ENCODE assay signal across 8 cellular contexts in genomic region chr13:51584731-51585191, GRCh38. TPM values are rescaled to one million over a fixed set of nuclear protein-coding genes. Genes with fewer than 3 reads are reported as not detected.
DNase-seq lines count a peak whose midpoint lies in the region; ATAC-seq and TF ChIP-seq lines count a peak whose summit lies in the region.

No MANE protein-coding gene starts in this region.

- H3K27me3 Mint-ChIP-seq in activated naive CD8-positive, alpha-beta T cell treated with anti-CD3 and anti-CD28 coated beads, Interleukin-2, amount 50 U/mL, for 24 hours, result no peaks in the 10 kb centered on the region

- intact Hi-C loops in left ventricle myocardium inferior (cut with micrococcal nuclease), result loop anchor here (5.0 kb wide), 1 partner anchor 117 kb away; no protein-coding TSS in a partner anchor

- H3K27me3 ChIP-seq in SJSA1 (replicated peaks), result no peaks in the 10 kb centered on the region
- H3K27me3 ChIP-seq in left ventricle myocardium inferior (ENCODE audit: low read depth), result no peaks in the 10 kb centered on the region
- no peaks in the 10 kb centered on the region for H3K27me3 ChIP-seq in rectal smooth muscle tissue (ENCODE audit: control insufficient read depth, insufficient read depth, low read length)

- H3K36me3 ChIP-seq in SJSA1 (peaks cover 14% of the 10 kb centered on the region), left ventricle myocardium inferior (no peaks in the 10 kb centered on the region), rectal smooth muscle tissue (ENCODE audit: control insufficient read depth, insufficient read depth, low read length) (no peaks in the 10 kb centered on the region)

- H3K27ac Mint-ChIP-seq in activated naive CD8-positive, alpha-beta T cell treated with anti-CD3 and anti-CD28 coated beads, Interleukin-2, amount 50 U/mL, for 24 hours, result peak overlapping the region; percentile 94

- DNase-seq in COLO668 (lab: John Stamatoyannopoulos, UW; ENCODE audit: unreplicated experiment) (peak; percentile 90), SJSA1 (ENCODE audit: low read depth in 1 of 2, low spot score in 2 of 2) (peak in 1 of 2 experiments; percentile 50), left ventricle myocardium inferior (peak; percentile 49), inferior parietal cortex (ENCODE audit: extremely low spot score) (no peak)
- DNase-seq in activated naive CD8-positive, alpha-beta T cell treated with anti-CD3 and anti-CD28 coated beads, Interleukin-2, amount 50 U/mL, for 24 hours, result peak; percentile 70

- peak overlapping the region; percentile 66 for H3K27ac ChIP-seq in SJSA1
- H3K27ac ChIP-seq in left ventricle myocardium inferior (replicated peaks), result peak overlapping the region; percentile 94
- H3K27ac ChIP-seq in rectal smooth muscle tissue (ENCODE audit: low read depth, low read length), result peak overlapping the region; percentile 96

- no peaks in the 10 kb centered on the region for H3K36me3 Mint-ChIP-seq in activated naive CD8-positive, alpha-beta T cell treated with anti-CD3 and anti-CD28 coated beads, Interleukin-2, amount 50 U/mL, for 24 hours (ENCODE audit: low read depth)

- H3K4me1 Mint-ChIP-seq in activated naive CD8-positive, alpha-beta T cell treated with anti-CD3 and anti-CD28 coated beads, Interleukin-2, amount 50 U/mL, for 24 hours, result peaks cover 36% of the 10 kb centered on the region

- peak; percentile 35 for ATAC-seq in GM19452 (IDR thresholded peaks at IDR 0.05; ENCODE audit: unreplicated experiment)
- peak; percentile 11 for ATAC-seq in HG03558 (IDR thresholded peaks at IDR 0.05; ENCODE audit: extremely low read depth, unreplicated experiment)
- peak; percentile 57 for ATAC-seq in activated naive CD8-positive, alpha-beta T cell treated with anti-CD3 and anti-CD28 coated beads, Interleukin-2, amount 50 U/mL, for 24 hours

- H3K9me3 ChIP-seq in SJSA1 (replicated peaks) (no peaks in the 10 kb centered on the region), left ventricle myocardium inferior (replicated peaks) (no peaks in the 10 kb centered on the region)

- H3K9me3 Mint-ChIP-seq in activated naive CD8-positive, alpha-beta T cell treated with anti-CD3 and anti-CD28 coated beads, Interleukin-2, amount 50 U/mL, for 24 hours, result no peaks in the 10 kb centered on the region

- H3K4me1 ChIP-seq in SJSA1 (replicated peaks), result peaks cover 39% of the 10 kb centered on the region
- peaks cover 50% of the 10 kb centered on the region for H3K4me1 ChIP-seq in left ventricle myocardium inferior
- peaks cover 3% of the 10 kb centered on the region for H3K4me1 ChIP-seq in rectal smooth muscle tissue (ENCODE audit: control insufficient read depth, insufficient read depth, low read length)

- H3K4me3 Mint-ChIP-seq in activated naive CD8-positive, alpha-beta T cell treated with anti-CD3 and anti-CD28 coated beads, Interleukin-2, amount 50 U/mL, for 24 hours, result peak overlapping the region; percentile 82

- H3K4me3 ChIP-seq in SJSA1, result peak overlapping the region; percentile 95
- H3K4me3 ChIP-seq in left ventricle myocardium inferior, result peak overlapping the region; percentile 94
- H3K4me3 ChIP-seq in rectal smooth muscle tissue (ENCODE audit: low read length), result peak overlapping the region; percentile 81

- no peak for TF ChIP-seq CTCF in left ventricle myocardium inferior (IDR thresholded peaks at IDR 0.05; ENCODE audit: borderline replicate concordance)

- H3K9ac ChIP-seq in rectal smooth muscle tissue (ENCODE audit: low read length), result peak overlapping the region; percentile 66

RNA-seq across cellular contexts. Expression of gene WDFY2, which starts 0.5 kb away (rescaled TPM):
- total RNA-seq in SJSA1 (2014; rRNA removed; shearing (Covaris generic)), result 3.3 and 6.0 TPM in 2 replicates
- total RNA-seq in left ventricle myocardium inferior, result 4.5 TPM
